19 cellular contexts compared by ENCODE assay signal in genomic region chr20:31806564-31807355, GRCh38. TPM values are rescaled to one million over a fixed set of nuclear protein-coding genes. Genes with fewer than 3 reads are reported as not detected.
DNase-seq lines count a peak whose midpoint lies in the region; ATAC-seq and TF ChIP-seq lines count a peak whose summit lies in the region.
"Had no signal": no experiment of that assay in that cellular context is flagged by ENCODE, and none has a peak within 500 bp of the region (broad histone marks: within the 10 kb centered on the region; RNA-seq: fewer than 3 reads in every experiment).

No MANE protein-coding gene starts in this region.

- no peak overlapping the region for H3K18ac ChIP-seq in H9 (ENCODE audit: insufficient read length, low read depth, low read length)

- H3T11ph ChIP-seq in H9 (ENCODE audit: low read length) = no peak overlapping the region

- no peaks in the 10 kb centered on the region for H3K4me1 ChIP-seq in H9 (ENCODE audit: insufficient read depth, low read length)
- H3K4me1 ChIP-seq in effector memory CD4-positive, alpha-beta T cell (ENCODE audit: control insufficient read depth, insufficient read depth, low read length, poor library complexity, severe bottlenecking) = no peaks in the 10 kb centered on the region

- no peak overlapping the region for H3K56ac ChIP-seq in H9 (ENCODE audit: insufficient read length, low read depth, low read length)

- WGBS in H9 (ENCODE audit: extremely low coverage, insufficient read length, low lambda C conversion rate) = no CpG with 5 or more reads among the region's 8 CpGs

- no peak overlapping the region for H2BK120ac ChIP-seq in H9 (ENCODE audit: low read depth, low read length, poor library complexity, severe bottlenecking)

- no peaks in the 10 kb centered on the region for H3K23me2 ChIP-seq in H9 (ENCODE audit: insufficient read length, low read depth, low read length, poor library complexity, severe bottlenecking)

- H2AFZ ChIP-seq in H9 (ENCODE audit: low read length) = no peak overlapping the region

- no peaks in the 10 kb centered on the region for H3K9me3 ChIP-seq in H9 (ENCODE audit: control insufficient read depth, low read depth, low read length)
- H3K9me3 ChIP-seq in effector memory CD4-positive, alpha-beta T cell (ENCODE audit: control insufficient read depth, low read length) = no peaks in the 10 kb centered on the region
- H3K9me3 ChIP-seq: spleen had no signal

- no peak overlapping the region; a peak in 1 of 5 replicates for H3K4me3 Mint-ChIP-seq in H9
- H3K4me3 Mint-ChIP-seq: activated naive CD8-positive, alpha-beta T cell treated with anti-CD3 and anti-CD28 coated beads, Interleukin-2, amount 50 U/mL, for 24 hours; stimulated activated naive CD8-positive, alpha-beta T cell treated with anti-CD3 and anti-CD28 coated beads, Interleukin-15, Interleukin-2, amounts not matched to agents 100 ng/mL and 50 ng/mL, for 24 hours had no signal

- DNase-seq in H9 (no peak), MV-4-11 (lab: John Stamatoyannopoulos, UW) (peak; percentile 73), choroid plexus epithelial cell (ENCODE audit: low read depth) (peak; percentile 37), renal cortical epithelial cell (ENCODE audit: low read depth) (peak; percentile 36)
- no peak for DNase-seq in activated CD4-positive, CD25-positive, alpha-beta regulatory T cell treated with anti-CD3 and anti-CD28 coated beads, Interleukin-2, amount 50 U/mL, for 72 hours
- DNase-seq in effector memory CD4-positive, alpha-beta T cell = no peak
- DNase-seq: activated CD4-positive, alpha-beta T cell treated with anti-CD3 and anti-CD28 coated beads for 1 hour; activated naive CD8-positive, alpha-beta T cell treated with anti-CD3 and anti-CD28 coated beads, Interleukin-2, amount 50 U/mL, for 24 hours; cerebellar nuclear complex; glutamatergic neuron; GOT3; NCI-H1436; NCI-H510A; occipital lobe; spleen; SW 1271 had no signal

- no peak overlapping the region for H3K4ac ChIP-seq in H9 (ENCODE audit: low read depth, low read length)

- no peak for ATAC-seq in HG03378 (IDR thresholded peaks at IDR 0.05; ENCODE audit: unreplicated experiment)
- ATAC-seq: activated naive CD8-positive, alpha-beta T cell treated with anti-CD3 and anti-CD28 coated beads, Interleukin-2, amount 50 U/mL, for 24 hours had no signal

- H2BK5ac ChIP-seq in H9 (ENCODE audit: insufficient read length, low read length) = no peak overlapping the region

- H3K9me3 Mint-ChIP-seq in H9 = no peaks in the 10 kb centered on the region; a peak in 1 of 5 replicates
- H3K9me3 Mint-ChIP-seq: activated naive CD8-positive, alpha-beta T cell treated with anti-CD3 and anti-CD28 coated beads, Interleukin-2, amount 50 U/mL, for 24 hours; stimulated activated naive CD8-positive, alpha-beta T cell treated with anti-CD3 and anti-CD28 coated beads, Interleukin-15, Interleukin-2, amounts not matched to agents 100 ng/mL and 50 ng/mL, for 24 hours had no signal

- H2BK12ac ChIP-seq in H9 (ENCODE audit: insufficient read length, low read depth, low read length) = no peak overlapping the region

- H2BK20ac ChIP-seq in H9 (ENCODE audit: low read depth, low read length, poor library complexity, severe bottlenecking) = no peak overlapping the region

- no peak overlapping the region for H3K27ac ChIP-seq in H9 (ENCODE audit: insufficient read length, low read depth, low read length)
- no peak overlapping the region for H3K27ac ChIP-seq in effector memory CD4-positive, alpha-beta T cell (ENCODE audit: insufficient read depth, low read length, poor library complexity, severe bottlenecking)
- H3K27ac ChIP-seq: C4-2B, spleen had no signal

- H3K27me3 Mint-ChIP-seq in H9 (ENCODE audit: low read depth) = no peaks in the 10 kb centered on the region
- H3K27me3 Mint-ChIP-seq: activated naive CD8-positive, alpha-beta T cell treated with anti-CD3 and anti-CD28 coated beads, Interleukin-2, amount 50 U/mL, for 24 hours; stimulated activated naive CD8-positive, alpha-beta T cell treated with anti-CD3 and anti-CD28 coated beads, Interleukin-15, Interleukin-2, amounts not matched to agents 100 ng/mL and 50 ng/mL, for 24 hours had no signal

- no peak overlapping the region for H3K4me3 ChIP-seq in choroid plexus epithelial cell (ENCODE audit: low read depth, low read length)
- H3K4me3 ChIP-seq in effector memory CD4-positive, alpha-beta T cell (ENCODE audit: insufficient read depth, low read depth, low read length, poor library complexity, severe bottlenecking) = no peak overlapping the region
- H3K4me3 ChIP-seq: spleen had no signal

- H3K4me1 Mint-ChIP-seq in H9 = no peaks in the 10 kb centered on the region

- peaks cover 0 to 47% (median 30%) of the 10 kb centered on the region in 3 experiments; a peak in 5 of 7 replicates for H3K36me3 Mint-ChIP-seq in H9 (ENCODE audit: insufficient read depth in 1 of 3, low read depth in 3 of 3)

- H3K9ac ChIP-seq in H9 (ENCODE audit: extremely low read depth, insufficient read length, low read length) = no peak overlapping the region

- H3K79me1 ChIP-seq in H9 (ENCODE audit: insufficient read depth, low read depth, low read length, poor library complexity, severe bottlenecking) = no peaks in the 10 kb centered on the region

- no peaks in the 10 kb centered on the region for H3K79me2 ChIP-seq in H9 (ENCODE audit: insufficient read depth, low read length)

- H4K20me1 ChIP-seq in H9 (ENCODE audit: control insufficient read depth, insufficient read depth, insufficient read length) = no peaks in the 10 kb centered on the region

- H4K91ac ChIP-seq in H9 (ENCODE audit: insufficient read length, low read depth, low read length) = no peak overlapping the region

- no peak overlapping the region for H2BK15ac ChIP-seq in H9 (ENCODE audit: low read depth, low read length)

- H4K8ac ChIP-seq in H9 (replicated peaks; ENCODE audit: insufficient read length, low read depth, low read length) = no peak overlapping the region

- H3K27ac Mint-ChIP-seq in H9 = peak overlapping the region in 2 of 3 experiments; percentile 12 to 31; a peak in 4 of 7 replicates
- H3K27ac Mint-ChIP-seq: activated naive CD8-positive, alpha-beta T cell treated with anti-CD3 and anti-CD28 coated beads, Interleukin-2, amount 50 U/mL, for 24 hours; stimulated activated naive CD8-positive, alpha-beta T cell treated with anti-CD3 and anti-CD28 coated beads, Interleukin-15, Interleukin-2, amounts not matched to agents 100 ng/mL and 50 ng/mL, for 24 hours had no signal

- no peak overlapping the region for H3K4me2 ChIP-seq in H9 (ENCODE audit: insufficient read depth, insufficient read length, low read length)

- H2AK5ac ChIP-seq in H9 (ENCODE audit: insufficient read length, low read length) = no peak overlapping the region

- no peaks in the 10 kb centered on the region for H3K36me3 ChIP-seq in effector memory CD4-positive, alpha-beta T cell (ENCODE audit: control insufficient read depth, insufficient read depth, low read length)

- TF ChIP-seq CTCF in H9 (conservative IDR thresholded peaks at IDR 0.05) (no peak), choroid plexus epithelial cell (conservative IDR thresholded peaks at IDR 0.05; ENCODE audit: low read depth, low read length) (no peak)

- H3K27me3 ChIP-seq in H9 (ENCODE audit: insufficient read depth, low read length) = no peaks in the 10 kb centered on the region
- H3K27me3 ChIP-seq in effector memory CD4-positive, alpha-beta T cell (replicated peaks; ENCODE audit: control insufficient read depth, insufficient read depth, low read length, poor library complexity, severe bottlenecking) = no peaks in the 10 kb centered on the region
- H3K27me3 ChIP-seq: spleen had no signal

- H3K14ac ChIP-seq in H9 (ENCODE audit: insufficient read depth, low read length) = no peak overlapping the region

- H3K23ac ChIP-seq in H9 (ENCODE audit: insufficient read length, low read depth, low read length) = no peak overlapping the region

- H4K5ac ChIP-seq in H9 (ENCODE audit: insufficient read length, low read depth, low read length) = no peak overlapping the region

RNA-seq across cellular contexts. Expression of gene MYLK2, which starts 12.4 kb away (rescaled TPM):
- total RNA-seq in H9 (2021) = 0.57 and 0.74 TPM in 2 replicates
- total RNA-seq in renal cortical epithelial cell = not detected in 2 replicates

RNA-seq across cellular contexts. Expression of gene FOXS1, which starts 38.6 kb away (rescaled TPM):
- total RNA-seq in H9 (2021) (0.22 TPM in 1 of 2 replicates, not detected in the other), renal cortical epithelial cell (0.30 TPM in 1 of 2 replicates, not detected in the other)

Comparison
In these comparisons a context has a peak if more than half of its experiments do, and no peak if none do; other contexts are left out.
1. DNase-seq: peak in MV-4-11 (single experiment), choroid plexus epithelial cell (single experiment) and renal cortical epithelial cell (single experiment); none in H9 (single experiment), activated CD4-positive, CD25-positive, alpha-beta regulatory T cell treated with anti-CD3 and anti-CD28 coated beads, Interleukin-2, amount 50 U/mL, for 72 hours (single experiment) and effector memory CD4-positive, alpha-beta T cell (0 of 3).